Comparison of ENCODE assay signal across 1 cellular context in the genomic region with DNA sequence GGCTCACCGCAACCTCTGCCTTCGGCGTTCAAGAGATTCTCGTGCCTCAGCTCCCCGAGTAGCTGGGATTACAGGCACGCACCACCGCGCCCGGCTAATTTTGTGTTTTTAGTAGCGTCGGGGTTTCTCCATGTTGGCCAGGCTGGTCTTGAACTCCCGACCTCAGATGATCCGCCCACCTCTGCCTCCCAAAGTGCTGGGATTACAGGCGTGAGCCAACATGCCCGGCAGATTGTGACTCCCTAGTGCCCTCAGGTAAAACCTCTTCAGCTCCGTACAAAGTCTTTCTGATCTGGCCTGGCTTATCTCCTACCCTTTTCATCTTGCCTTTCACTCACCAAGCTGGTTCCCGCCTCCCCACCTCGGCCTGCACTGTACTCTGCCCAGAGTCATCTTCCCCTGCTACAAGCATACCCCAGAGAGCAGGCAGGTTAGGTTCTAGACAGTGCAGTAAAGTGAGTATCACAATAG.
A peak's percentile ranks its signal among the peaks of the same experiment; 100 is the strongest.
TF ChIP-seq lines count a peak whose summit lies in the region.

No MANE protein-coding gene starts in this region.

TF ChIP-seq in HepG2, 621 proteins besides CTCF, POLR2A, EP300 and RAD21 (continued from another document and continues in another):
- TF ChIP-seq, protein P1, sequence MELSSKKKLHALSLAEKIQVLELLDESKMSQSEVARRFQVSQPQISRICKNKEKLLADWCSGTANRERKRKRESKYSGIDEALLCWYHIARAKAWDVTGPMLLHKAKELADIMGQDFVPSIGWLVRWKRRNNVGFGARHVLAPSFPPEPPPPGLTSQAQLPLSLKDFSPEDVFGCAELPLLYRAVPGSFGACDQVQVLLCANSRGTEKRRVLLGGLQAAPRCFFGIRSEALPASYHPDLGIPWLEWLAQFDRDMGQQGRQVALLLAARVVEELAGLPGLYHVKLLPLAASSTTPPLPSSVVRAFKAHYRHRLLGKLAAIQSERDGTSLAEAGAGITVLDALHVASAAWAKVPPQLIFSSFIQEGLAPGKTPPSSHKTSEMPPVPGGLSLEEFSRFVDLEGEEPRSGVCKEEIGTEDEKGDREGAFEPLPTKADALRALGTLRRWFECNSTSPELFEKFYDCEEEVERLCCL (CRISPR knock-in tag; IDR thresholded peaks at IDR 0.05; ENCODE audit: borderline replicate concordance), result no peak
- TF ChIP-seq KDM1A (CRISPR knock-in tag; IDR thresholded peaks at IDR 0.05) (no peak), KLF11 (CRISPR knock-in tag; IDR thresholded peaks at IDR 0.05) (no peak), ZNF17 (CRISPR knock-in tag; IDR thresholded peaks at IDR 0.05) (no peak), ZNF780A (CRISPR knock-in tag; IDR thresholded peaks at IDR 0.05) (no peak), HNRNPH1 (optimal IDR thresholded peaks at IDR 0.05; ENCODE audit: low read depth, low read length) (no peak), ZNF672 (CRISPR knock-in tag; IDR thresholded peaks at IDR 0.05) (no peak), SIX1 (CRISPR knock-in tag; IDR thresholded peaks at IDR 0.05; ENCODE audit: borderline replicate concordance) (no peak), POLR2AphosphoS5 (IDR thresholded peaks at IDR 0.05; ENCODE audit: low read depth, low read length) (no peak), ISX (CRISPR knock-in tag; conservative IDR thresholded peaks at IDR 0.05) (no peak), SRSF1 (optimal IDR thresholded peaks at IDR 0.05; ENCODE audit: low read depth, low read length) (no peak), TCF7L2 (IDR thresholded peaks at IDR 0.05; ENCODE audit: low read depth, low read length) (peak; percentile 39; the same call in 1 of the 2 replicates), RAD51 (IDR thresholded peaks at IDR 0.05; ENCODE audit: borderline replicate concordance) (no peak), ZNF326 (CRISPR knock-in tag; IDR thresholded peaks at IDR 0.05; ENCODE audit: borderline replicate concordance) (no peak), ZNF510 (CRISPR knock-in tag; IDR thresholded peaks at IDR 0.05; ENCODE audit: low read depth) (no peak), ZNF44 (CRISPR knock-in tag; IDR thresholded peaks at IDR 0.05) (no peak), HNF4A (CRISPR knock-in tag; IDR thresholded peaks at IDR 0.05) (peak; percentile 82), NCOA5 (CRISPR knock-in tag; IDR thresholded peaks at IDR 0.05) (no peak), FOXK1 (CRISPR knock-in tag; IDR thresholded peaks at IDR 0.05; ENCODE audit: borderline replicate concordance, low read depth) (no peak), MYC (CRISPR knock-in tag; IDR thresholded peaks at IDR 0.05; ENCODE audit: borderline replicate concordance) (no peak; the same call in 1 of the 2 replicates), TP53 (CRISPR knock-in tag; conservative IDR thresholded peaks at IDR 0.05) (no peak), HDAC2 (CRISPR knock-in tag; IDR thresholded peaks at IDR 0.05) (peak; percentile 66; the same call in 1 of the 2 replicates), CBX2 (IDR thresholded peaks at IDR 0.05; ENCODE audit: low read depth, low read length) (no peak), CBX2 (CRISPR knock-in tag; IDR thresholded peaks at IDR 0.05; ENCODE audit: low read depth) (no peak), ZZZ3 (CRISPR knock-in tag; IDR thresholded peaks at IDR 0.05; ENCODE audit: borderline replicate concordance) (no peak), ZMAT3 (CRISPR knock-in tag; conservative IDR thresholded peaks at IDR 0.05) (no peak), PLRG1 (conservative IDR thresholded peaks at IDR 0.05) (no peak), PAWR (CRISPR knock-in tag; IDR thresholded peaks at IDR 0.05; ENCODE audit: borderline replicate concordance) (no peak), AGO1 (IDR thresholded peaks at IDR 0.05; ENCODE audit: low read depth, low read length, poor library complexity, severe bottlenecking) (no peak), POGZ (CRISPR knock-in tag; IDR thresholded peaks at IDR 0.05) (no peak), ZNF773 (CRISPR knock-in tag; IDR thresholded peaks at IDR 0.05; ENCODE audit: borderline replicate concordance) (no peak), ZNF282 (IDR thresholded peaks at IDR 0.05; ENCODE audit: partially characterized antibody) (no peak), ZNF816 (CRISPR knock-in tag; IDR thresholded peaks at IDR 0.05; ENCODE audit: borderline replicate concordance) (no peak; the same call in 1 of the 2 replicates), ZMYM3 (CRISPR knock-in tag; IDR thresholded peaks at IDR 0.05) (peak; percentile 61)
- TF ChIP-seq, protein P2, sequence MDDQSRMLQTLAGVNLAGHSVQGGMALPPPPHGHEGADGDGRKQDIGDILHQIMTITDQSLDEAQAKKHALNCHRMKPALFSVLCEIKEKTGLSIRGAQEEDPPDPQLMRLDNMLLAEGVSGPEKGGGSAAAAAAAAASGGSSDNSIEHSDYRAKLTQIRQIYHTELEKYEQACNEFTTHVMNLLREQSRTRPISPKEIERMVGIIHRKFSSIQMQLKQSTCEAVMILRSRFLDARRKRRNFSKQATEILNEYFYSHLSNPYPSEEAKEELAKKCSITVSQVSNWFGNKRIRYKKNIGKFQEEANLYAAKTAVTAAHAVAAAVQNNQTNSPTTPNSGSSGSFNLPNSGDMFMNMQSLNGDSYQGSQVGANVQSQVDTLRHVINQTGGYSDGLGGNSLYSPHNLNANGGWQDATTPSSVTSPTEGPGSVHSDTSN (CRISPR knock-in tag; IDR thresholded peaks at IDR 0.05; ENCODE audit: borderline replicate concordance), result no peak
- TF ChIP-seq, protein P3, sequence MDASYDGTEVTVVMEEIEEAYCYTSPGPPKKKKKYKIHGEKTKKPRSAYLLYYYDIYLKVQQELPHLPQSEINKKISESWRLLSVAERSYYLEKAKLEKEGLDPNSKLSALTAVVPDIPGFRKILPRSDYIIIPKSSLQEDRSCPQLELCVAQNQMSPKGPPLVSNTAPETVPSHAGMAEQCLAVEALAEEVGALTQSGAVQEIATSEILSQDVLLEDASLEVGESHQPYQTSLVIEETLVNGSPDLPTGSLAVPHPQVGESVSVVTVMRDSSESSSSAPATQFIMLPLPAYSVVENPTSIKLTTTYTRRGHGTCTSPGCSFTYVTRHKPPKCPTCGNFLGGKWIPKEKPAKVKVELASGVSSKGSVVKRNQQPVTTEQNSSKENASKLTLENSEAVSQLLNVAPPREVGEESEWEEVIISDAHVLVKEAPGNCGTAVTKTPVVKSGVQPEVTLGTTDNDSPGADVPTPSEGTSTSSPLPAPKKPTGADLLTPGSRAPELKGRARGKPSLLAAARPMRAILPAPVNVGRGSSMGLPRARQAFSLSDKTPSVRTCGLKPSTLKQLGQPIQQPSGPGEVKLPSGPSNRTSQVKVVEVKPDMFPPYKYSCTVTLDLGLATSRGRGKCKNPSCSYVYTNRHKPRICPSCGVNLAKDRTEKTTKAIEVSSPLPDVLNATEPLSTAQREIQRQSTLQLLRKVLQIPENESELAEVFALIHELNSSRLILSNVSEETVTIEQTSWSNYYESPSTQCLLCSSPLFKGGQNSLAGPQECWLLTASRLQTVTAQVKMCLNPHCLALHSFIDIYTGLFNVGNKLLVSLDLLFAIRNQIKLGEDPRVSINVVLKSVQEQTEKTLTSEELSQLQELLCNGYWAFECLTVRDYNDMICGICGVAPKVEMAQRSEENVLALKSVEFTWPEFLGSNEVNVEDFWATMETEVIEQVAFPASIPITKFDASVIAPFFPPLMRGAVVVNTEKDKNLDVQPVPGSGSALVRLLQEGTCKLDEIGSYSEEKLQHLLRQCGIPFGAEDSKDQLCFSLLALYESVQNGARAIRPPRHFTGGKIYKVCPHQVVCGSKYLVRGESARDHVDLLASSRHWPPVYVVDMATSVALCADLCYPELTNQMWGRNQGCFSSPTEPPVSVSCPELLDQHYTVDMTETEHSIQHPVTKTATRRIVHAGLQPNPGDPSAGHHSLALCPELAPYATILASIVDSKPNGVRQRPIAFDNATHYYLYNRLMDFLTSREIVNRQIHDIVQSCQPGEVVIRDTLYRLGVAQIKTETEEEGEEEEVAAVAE (CRISPR knock-in tag; IDR thresholded peaks at IDR 0.05; ENCODE audit: borderline replicate concordance), result no peak
- TF ChIP-seq, protein P4, sequence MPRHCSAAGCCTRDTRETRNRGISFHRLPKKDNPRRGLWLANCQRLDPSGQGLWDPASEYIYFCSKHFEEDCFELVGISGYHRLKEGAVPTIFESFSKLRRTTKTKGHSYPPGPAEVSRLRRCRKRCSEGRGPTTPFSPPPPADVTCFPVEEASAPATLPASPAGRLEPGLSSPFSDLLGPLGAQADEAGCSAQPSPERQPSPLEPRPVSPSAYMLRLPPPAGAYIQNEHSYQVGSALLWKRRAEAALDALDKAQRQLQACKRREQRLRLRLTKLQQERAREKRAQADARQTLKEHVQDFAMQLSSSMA (CRISPR knock-in tag; IDR thresholded peaks at IDR 0.05), result no peak
- TF ChIP-seq, protein P5, sequence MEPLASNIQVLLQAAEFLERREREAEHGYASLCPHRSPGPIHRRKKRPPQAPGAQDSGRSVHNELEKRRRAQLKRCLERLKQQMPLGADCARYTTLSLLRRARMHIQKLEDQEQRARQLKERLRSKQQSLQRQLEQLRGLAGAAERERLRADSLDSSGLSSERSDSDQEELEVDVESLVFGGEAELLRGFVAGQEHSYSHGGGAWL (CRISPR knock-in tag; IDR thresholded peaks at IDR 0.05), result no peak
- TF ChIP-seq, protein P6, sequence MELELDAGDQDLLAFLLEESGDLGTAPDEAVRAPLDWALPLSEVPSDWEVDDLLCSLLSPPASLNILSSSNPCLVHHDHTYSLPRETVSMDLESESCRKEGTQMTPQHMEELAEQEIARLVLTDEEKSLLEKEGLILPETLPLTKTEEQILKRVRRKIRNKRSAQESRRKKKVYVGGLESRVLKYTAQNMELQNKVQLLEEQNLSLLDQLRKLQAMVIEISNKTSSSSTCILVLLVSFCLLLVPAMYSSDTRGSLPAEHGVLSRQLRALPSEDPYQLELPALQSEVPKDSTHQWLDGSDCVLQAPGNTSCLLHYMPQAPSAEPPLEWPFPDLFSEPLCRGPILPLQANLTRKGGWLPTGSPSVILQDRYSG (CRISPR knock-in tag; IDR thresholded peaks at IDR 0.05), result no peak
- TF ChIP-seq, protein P7, sequence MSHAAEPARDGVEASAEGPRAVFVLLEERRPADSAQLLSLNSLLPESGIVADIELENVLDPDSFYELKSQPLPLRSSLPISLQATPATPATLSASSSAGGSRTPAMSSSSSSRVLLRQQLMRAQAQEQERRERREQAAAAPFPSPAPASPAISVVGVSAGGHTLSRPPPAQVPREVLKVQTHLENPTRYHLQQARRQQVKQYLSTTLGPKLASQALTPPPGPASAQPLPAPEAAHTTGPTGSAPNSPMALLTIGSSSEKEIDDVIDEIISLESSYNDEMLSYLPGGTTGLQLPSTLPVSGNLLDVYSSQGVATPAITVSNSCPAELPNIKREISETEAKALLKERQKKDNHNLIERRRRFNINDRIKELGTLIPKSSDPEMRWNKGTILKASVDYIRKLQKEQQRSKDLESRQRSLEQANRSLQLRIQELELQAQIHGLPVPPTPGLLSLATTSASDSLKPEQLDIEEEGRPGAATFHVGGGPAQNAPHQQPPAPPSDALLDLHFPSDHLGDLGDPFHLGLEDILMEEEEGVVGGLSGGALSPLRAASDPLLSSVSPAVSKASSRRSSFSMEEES (CRISPR knock-in tag; IDR thresholded peaks at IDR 0.05), result no peak
- TF ChIP-seq, protein P8, sequence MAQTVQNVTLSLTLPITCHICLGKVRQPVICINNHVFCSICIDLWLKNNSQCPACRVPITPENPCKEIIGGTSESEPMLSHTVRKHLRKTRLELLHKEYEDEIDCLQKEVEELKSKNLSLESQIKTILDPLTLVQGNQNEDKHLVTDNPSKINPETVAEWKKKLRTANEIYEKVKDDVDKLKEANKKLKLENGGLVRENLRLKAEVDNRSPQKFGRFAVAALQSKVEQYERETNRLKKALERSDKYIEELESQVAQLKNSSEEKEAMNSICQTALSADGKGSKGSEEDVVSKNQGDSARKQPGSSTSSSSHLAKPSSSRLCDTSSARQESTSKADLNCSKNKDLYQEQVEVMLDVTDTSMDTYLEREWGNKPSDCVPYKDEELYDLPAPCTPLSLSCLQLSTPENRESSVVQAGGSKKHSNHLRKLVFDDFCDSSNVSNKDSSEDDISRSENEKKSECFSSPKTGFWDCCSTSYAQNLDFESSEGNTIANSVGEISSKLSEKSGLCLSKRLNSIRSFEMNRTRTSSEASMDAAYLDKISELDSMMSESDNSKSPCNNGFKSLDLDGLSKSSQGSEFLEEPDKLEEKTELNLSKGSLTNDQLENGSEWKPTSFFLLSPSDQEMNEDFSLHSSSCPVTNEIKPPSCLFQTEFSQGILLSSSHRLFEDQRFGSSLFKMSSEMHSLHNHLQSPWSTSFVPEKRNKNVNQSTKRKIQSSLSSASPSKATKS (CRISPR knock-in tag; IDR thresholded peaks at IDR 0.05), result no peak
- TF ChIP-seq, protein P9, sequence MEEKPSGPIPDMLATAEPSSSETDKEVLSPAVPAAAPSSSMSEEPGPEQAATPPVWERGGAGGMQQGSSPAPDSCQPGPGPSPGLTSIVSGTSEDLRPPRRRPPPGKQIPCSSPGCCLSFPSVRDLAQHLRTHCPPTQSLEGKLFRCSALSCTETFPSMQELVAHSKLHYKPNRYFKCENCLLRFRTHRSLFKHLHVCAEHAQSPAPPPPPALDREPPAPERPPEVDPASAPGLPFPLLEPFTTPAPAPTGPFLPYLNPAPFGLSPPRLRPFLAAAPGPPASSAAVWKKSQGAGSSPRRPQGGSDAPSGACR (CRISPR knock-in tag; IDR thresholded peaks at IDR 0.05), result no peak
- TF ChIP-seq, protein P10, sequence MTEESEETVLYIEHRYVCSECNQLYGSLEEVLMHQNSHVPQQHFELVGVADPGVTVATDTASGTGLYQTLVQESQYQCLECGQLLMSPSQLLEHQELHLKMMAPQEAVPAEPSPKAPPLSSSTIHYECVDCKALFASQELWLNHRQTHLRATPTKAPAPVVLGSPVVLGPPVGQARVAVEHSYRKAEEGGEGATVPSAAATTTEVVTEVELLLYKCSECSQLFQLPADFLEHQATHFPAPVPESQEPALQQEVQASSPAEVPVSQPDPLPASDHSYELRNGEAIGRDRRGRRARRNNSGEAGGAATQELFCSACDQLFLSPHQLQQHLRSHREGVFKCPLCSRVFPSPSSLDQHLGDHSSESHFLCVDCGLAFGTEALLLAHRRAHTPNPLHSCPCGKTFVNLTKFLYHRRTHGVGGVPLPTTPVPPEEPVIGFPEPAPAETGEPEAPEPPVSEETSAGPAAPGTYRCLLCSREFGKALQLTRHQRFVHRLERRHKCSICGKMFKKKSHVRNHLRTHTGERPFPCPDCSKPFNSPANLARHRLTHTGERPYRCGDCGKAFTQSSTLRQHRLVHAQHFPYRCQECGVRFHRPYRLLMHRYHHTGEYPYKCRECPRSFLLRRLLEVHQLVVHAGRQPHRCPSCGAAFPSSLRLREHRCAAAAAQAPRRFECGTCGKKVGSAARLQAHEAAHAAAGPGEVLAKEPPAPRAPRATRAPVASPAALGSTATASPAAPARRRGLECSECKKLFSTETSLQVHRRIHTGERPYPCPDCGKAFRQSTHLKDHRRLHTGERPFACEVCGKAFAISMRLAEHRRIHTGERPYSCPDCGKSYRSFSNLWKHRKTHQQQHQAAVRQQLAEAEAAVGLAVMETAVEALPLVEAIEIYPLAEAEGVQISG (CRISPR knock-in tag; IDR thresholded peaks at IDR 0.05), result 0 out of 2 replicates have a peak, but pooled peaks have one; percentile 42
- TF ChIP-seq, protein P11, sequence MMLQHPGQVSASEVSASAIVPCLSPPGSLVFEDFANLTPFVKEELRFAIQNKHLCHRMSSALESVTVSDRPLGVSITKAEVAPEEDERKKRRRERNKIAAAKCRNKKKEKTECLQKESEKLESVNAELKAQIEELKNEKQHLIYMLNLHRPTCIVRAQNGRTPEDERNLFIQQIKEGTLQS (CRISPR knock-in tag; IDR thresholded peaks at IDR 0.05), result no peak
